Comparison of ENCODE assay signal across 17 cellular contexts in genomic region chr7:140540142-140540777, GRCh38.
DNase-seq lines count a peak whose midpoint lies in the region; ATAC-seq and TF ChIP-seq lines count a peak whose summit lies in the region.
"Had no signal": no experiment of that assay in that cellular context is flagged by ENCODE, and none has a peak within 500 bp of the region (broad histone marks: within the 10 kb centered on the region; RNA-seq: fewer than 3 reads in every experiment).

No MANE protein-coding gene starts in this region.

- H3K4me3 Mint-ChIP-seq in chondrocyte (ENCODE audit: unreplicated experiment): no peak overlapping the region
- H3K4me3 Mint-ChIP-seq: activated CD4-positive, alpha-beta memory T cell treated with anti-CD3 and anti-CD28 coated beads, Interleukin-2, amount 10 ng/mL, durations not matched to agents 7 days and 5 days; activated naive CD8-positive, alpha-beta T cell; naive thymus-derived CD8-positive, alpha-beta T cell had no signal

- peaks cover 20% of the 10 kb centered on the region for H3K9me1 ChIP-seq in IMR-90 (ENCODE audit: insufficient read depth, low read length)

- POLR2A ChIA-PET in IMR-90 (lab: Charles Lee; ENCODE audit: unreplicated experiment): no interaction called here

- H3K56ac ChIP-seq in IMR-90 (ENCODE audit: extremely low read depth, insufficient read depth, low read length) (no peak overlapping the region), mesendoderm (ENCODE audit: low read length) (no peak overlapping the region)

- H2BK120ac ChIP-seq in IMR-90 (ENCODE audit: low read depth, low read length): peak overlapping the region; percentile 33
- H2BK120ac ChIP-seq in mesendoderm (ENCODE audit: low read depth, low read length): no peak overlapping the region

- H3K9me3 ChIP-seq in IMR-90 (ENCODE audit: control insufficient read depth, insufficient read depth, low read length): no peaks in the 10 kb centered on the region
- H3K9me3 ChIP-seq in stomach smooth muscle (ENCODE audit: control insufficient read depth in 2 of 2, low read length in 2 of 2): no peaks in the 10 kb centered on the region
- H3K9me3 ChIP-seq: MG63, suprapubic skin had no signal

- peaks cover 36% of the 10 kb centered on the region for H3K4me1 Mint-ChIP-seq in chondrocyte (ENCODE audit: low read depth)
- H3K4me1 Mint-ChIP-seq: activated CD4-positive, alpha-beta memory T cell treated with anti-CD3 and anti-CD28 coated beads, Interleukin-2, amount 10 ng/mL, durations not matched to agents 7 days and 5 days had no signal

- H3K14ac ChIP-seq in IMR-90 (replicated peaks; ENCODE audit: low read depth, low read length): no peak overlapping the region

- H3K18ac ChIP-seq in IMR-90 (ENCODE audit: low read depth, low read length): no peak overlapping the region
- H3K18ac ChIP-seq in mesendoderm (ENCODE audit: low read length): no peak overlapping the region

- no peak overlapping the region; the same call in none of the 2 replicates for H2BK20ac ChIP-seq in IMR-90 (ENCODE audit: low read depth, low read length)

- H3K4me2 ChIP-seq in IMR-90 (ENCODE audit: low read depth, low read length): no peak overlapping the region
- H3K4me2 ChIP-seq in mesendoderm (ENCODE audit: low read length): no peak overlapping the region

- H3K4me3 ChIP-seq in IMR-90 (ENCODE audit: insufficient read depth, low read depth, low read length) (no peak overlapping the region), mesendoderm (ENCODE audit: low read length) (no peak overlapping the region), stomach smooth muscle (ENCODE audit: low read length in 2 of 2) (no peak overlapping the region)
- H3K4me3 ChIP-seq: MG63, suprapubic skin had no signal

- no peaks in the 10 kb centered on the region for H3K27me3 Mint-ChIP-seq in chondrocyte (ENCODE audit: low read depth)
- H3K27me3 Mint-ChIP-seq: activated naive CD8-positive, alpha-beta T cell had no signal

- H2BK5ac ChIP-seq in IMR-90 (ENCODE audit: low read depth, low read length, poor library complexity, severe bottlenecking) (no peak overlapping the region), mesendoderm (ENCODE audit: low read length) (no peak overlapping the region)

- no peak for TF ChIP-seq RAD21 in IMR-90 (IDR thresholded peaks at IDR 0.05; ENCODE audit: low read length)

- peak overlapping the region; percentile 37 for H3K27ac Mint-ChIP-seq in chondrocyte (ENCODE audit: unreplicated experiment)
- H3K27ac Mint-ChIP-seq: activated CD4-positive, alpha-beta memory T cell treated with anti-CD3 and anti-CD28 coated beads, Interleukin-2, amount 10 ng/mL, durations not matched to agents 7 days and 5 days; activated naive CD8-positive, alpha-beta T cell; naive thymus-derived CD8-positive, alpha-beta T cell had no signal

- peaks cover 5% of the 10 kb centered on the region for H4K20me1 ChIP-seq in IMR-90 (ENCODE audit: insufficient read depth, low read length)

- peaks cover 5% of the 10 kb centered on the region for H3K36me3 Mint-ChIP-seq in chondrocyte (ENCODE audit: low read depth)
- H3K36me3 Mint-ChIP-seq: activated naive CD8-positive, alpha-beta T cell had no signal

- BruUV-seq in IMR-90 (replicated peaks; lab: Mats Ljungman, UMichigan): no TSS peak

- H3K27me3 ChIP-seq in IMR-90 (ENCODE audit: control insufficient read depth, insufficient read depth, low read length) (no peaks in the 10 kb centered on the region), mesendoderm (ENCODE audit: insufficient read depth, low read length, poor library complexity) (no peaks in the 10 kb centered on the region), stomach smooth muscle (ENCODE audit: control insufficient read depth in 1 of 2, insufficient read depth in 2 of 2, low read length in 2 of 2) (no peaks in the 10 kb centered on the region)
- H3K27me3 ChIP-seq: MG63, suprapubic skin had no signal

- no peak overlapping the region for H3K23ac ChIP-seq in IMR-90 (ENCODE audit: low read depth, low read length)
- H3K23ac ChIP-seq in mesendoderm (ENCODE audit: low read length): no peak overlapping the region

- H3K79me2 ChIP-seq in mesendoderm (ENCODE audit: control insufficient read depth, insufficient read depth, low read length): no peaks in the 10 kb centered on the region

- H2AFZ ChIP-seq in IMR-90 (replicated peaks; ENCODE audit: low read length, poor library complexity): no peak overlapping the region

- no peak overlapping the region; a peak in 1 of 4 replicates for H4K8ac ChIP-seq in IMR-90 (ENCODE audit: low read depth in 2 of 2, low read length in 2 of 2)
- H4K8ac ChIP-seq in mesendoderm (ENCODE audit: low read depth, low read length): no peak overlapping the region

- peaks cover 36% of the 10 kb centered on the region for H3K36me3 ChIP-seq in IMR-90 (ENCODE audit: control insufficient read depth, insufficient read depth, low read length)
- no peaks in the 10 kb centered on the region for H3K36me3 ChIP-seq in mesendoderm (ENCODE audit: control insufficient read depth, insufficient read depth, low read length)
- H3K36me3 ChIP-seq in stomach smooth muscle (ENCODE audit: control insufficient read depth in 2 of 2, insufficient read depth in 2 of 2, low read length in 2 of 2): peaks cover 7 to 10% of the 10 kb centered on the region in 2 donors

- H3K4ac ChIP-seq in IMR-90 (ENCODE audit: low read depth, low read length) (peak overlapping the region; percentile 53), mesendoderm (ENCODE audit: low read depth, low read length) (no peak overlapping the region)

- H3K9me3 Mint-ChIP-seq in chondrocyte (ENCODE audit: low read depth): no peaks in the 10 kb centered on the region
- H3K9me3 Mint-ChIP-seq: activated CD4-positive, alpha-beta memory T cell treated with anti-CD3 and anti-CD28 coated beads, Interleukin-2, amount 10 ng/mL, durations not matched to agents 7 days and 5 days; naive thymus-derived CD8-positive, alpha-beta T cell had no signal

- no peak overlapping the region for H2AK9ac ChIP-seq in IMR-90 (replicated peaks; ENCODE audit: low read depth, low read length, poor library complexity)

- peak overlapping the region; percentile 62; the same call in 1 of the 2 replicates for H2AK5ac ChIP-seq in IMR-90 (ENCODE audit: low read depth, low read length)
- peak overlapping the region; percentile 62 for H2AK5ac ChIP-seq in mesendoderm (ENCODE audit: low read length)

- H4K5ac ChIP-seq in IMR-90 (ENCODE audit: low read depth, low read length): no peak overlapping the region
- no peak overlapping the region for H4K5ac ChIP-seq in mesendoderm (ENCODE audit: low read length)

- H3K9ac ChIP-seq in IMR-90 (ENCODE audit: low read depth, low read length): no peak overlapping the region
- H3K9ac ChIP-seq in mesendoderm (ENCODE audit: low read length): no peak overlapping the region
- peak overlapping the region in 1 of 2 donors; percentile 13 for H3K9ac ChIP-seq in stomach smooth muscle (ENCODE audit: low read length in 2 of 2)

- TF ChIP-seq CTCF in IMR-90 (conservative IDR thresholded peaks at IDR 0.05; ENCODE audit: low read depth, low read length): no peak
- no peak for TF ChIP-seq CTCF in chondrocyte (IDR thresholded peaks at IDR 0.05)
- TF ChIP-seq CTCF in GM20000 (IDR thresholded peaks at IDR 0.05; ENCODE audit: extremely low read depth, missing control alignments): no peak

- TF ChIP-seq POLR2A in IMR-90 (IDR thresholded peaks at IDR 0.05; ENCODE audit: low read depth, low read length): no peak

- H2BK15ac ChIP-seq in IMR-90 (ENCODE audit: low read depth, low read length): no peak overlapping the region; the same call in 2 of the 3 replicates
- H2BK15ac ChIP-seq in mesendoderm (replicated peaks; ENCODE audit: low read depth): no peak overlapping the region

- CTCF ChIA-PET in IMR-90 (lab: Yijun Ruan, JAX): no interaction called here

- DNase-seq in IMR-90 (no peak), chondrocyte (ENCODE audit: low spot score) (peak; percentile 69), mesendoderm (no peak), AML-193 (lab: John Stamatoyannopoulos, UW) (no peak), GM20000 (ENCODE audit: low spot score) (no peak), NCI-H82 (lab: John Stamatoyannopoulos, UW) (no peak)
- DNase-seq: activated CD4-positive, alpha-beta memory T cell treated with anti-CD3 and anti-CD28 coated beads, Interleukin-2, amount 10 ng/mL, durations not matched to agents 7 days and 5 days; activated T-cell treated with anti-CD3 and anti-CD28 coated beads, Interleukin-2, amount 50 U/mL, for 48 hours; left cardiac atrium; MG63; naive thymus-derived CD8-positive, alpha-beta T cell; NCI-H2029; NCI-H774; stimulated activated CD4-positive, alpha-beta T cell treated with anti-CD3 and anti-CD28 coated beads, Interleukin-2, amount 100 ng/mL, for 24 hours had no signal

- H3K4me1 ChIP-seq in IMR-90 (ENCODE audit: control insufficient read depth, insufficient read depth, low read length) (peaks cover 15% of the 10 kb centered on the region), mesendoderm (ENCODE audit: control insufficient read depth, low read depth, low read length) (no peaks in the 10 kb centered on the region), stomach smooth muscle (ENCODE audit: control insufficient read depth, insufficient read depth, low read length) (peaks cover 39% of the 10 kb centered on the region)

- in situ Hi-C loops in IMR-90 (cut with MboI; ENCODE audit: low sequenced_read_pairs): no loop called here

- WGBS in IMR-90 (ENCODE audit: extremely low coverage in 2 of 2, insufficient read length in 1 of 2), 2 experiments: 77% methylated on average over 13 of the region's 18 CpGs; no CpG with 5 or more reads in 1 of the 2 experiments
- WGBS in mesendoderm (ENCODE audit: extremely low coverage, insufficient coverage, low lambda C conversion rate): no CpG with 5 or more reads among the region's 18 CpGs

- H4K91ac ChIP-seq in IMR-90 (ENCODE audit: insufficient read depth, low read depth, low read length): peak overlapping the region; percentile 71

- H3K79me1 ChIP-seq in IMR-90 (ENCODE audit: low read depth in 1 of 2, low read length in 2 of 2): peaks cover 0 to 13% of the 10 kb centered on the region in 2 experiments; a peak in 2 of 4 replicates
- no peaks in the 10 kb centered on the region for H3K79me1 ChIP-seq in mesendoderm (ENCODE audit: low read length)

- dilution Hi-C loops in IMR-90 (cut with HindIII; ENCODE audit: low sequenced_read_pairs, unreplicated experiment): no loop called here

- intact Hi-C loops in IMR-90 (cut with micrococcal nuclease): loop anchor here (2.0 kb wide), 1 partner anchor 99 kb away; no protein-coding TSS in a partner anchor

- ATAC-seq in IMR-90 (ENCODE audit: low read depth): no peak
- ATAC-seq: naive thymus-derived CD8-positive, alpha-beta T cell had no signal

- H3K27ac ChIP-seq in IMR-90 (ENCODE audit: insufficient read depth, low read length): no peak overlapping the region
- no peak overlapping the region for H3K27ac ChIP-seq in mesendoderm (ENCODE audit: low read depth, low read length)
- H3K27ac ChIP-seq in stomach smooth muscle (ENCODE audit: low read length): peak overlapping the region; percentile 41

TF ChIP-seq in IMR-90, 13 proteins besides CTCF, POLR2A, EP300 and RAD21 (continues in another document):
- TF ChIP-seq MAZ (IDR thresholded peaks at IDR 0.05; ENCODE audit: borderline replicate concordance, low read depth, low read length) (no peak), FOS (IDR thresholded peaks at IDR 0.05; ENCODE audit: low read depth, low read length) (no peak), MAFK (IDR thresholded peaks at IDR 0.05; ENCODE audit: low read depth, low read length) (no peak)
